ENCODE assay signal across 7 cellular contexts in the genomic region with DNA sequence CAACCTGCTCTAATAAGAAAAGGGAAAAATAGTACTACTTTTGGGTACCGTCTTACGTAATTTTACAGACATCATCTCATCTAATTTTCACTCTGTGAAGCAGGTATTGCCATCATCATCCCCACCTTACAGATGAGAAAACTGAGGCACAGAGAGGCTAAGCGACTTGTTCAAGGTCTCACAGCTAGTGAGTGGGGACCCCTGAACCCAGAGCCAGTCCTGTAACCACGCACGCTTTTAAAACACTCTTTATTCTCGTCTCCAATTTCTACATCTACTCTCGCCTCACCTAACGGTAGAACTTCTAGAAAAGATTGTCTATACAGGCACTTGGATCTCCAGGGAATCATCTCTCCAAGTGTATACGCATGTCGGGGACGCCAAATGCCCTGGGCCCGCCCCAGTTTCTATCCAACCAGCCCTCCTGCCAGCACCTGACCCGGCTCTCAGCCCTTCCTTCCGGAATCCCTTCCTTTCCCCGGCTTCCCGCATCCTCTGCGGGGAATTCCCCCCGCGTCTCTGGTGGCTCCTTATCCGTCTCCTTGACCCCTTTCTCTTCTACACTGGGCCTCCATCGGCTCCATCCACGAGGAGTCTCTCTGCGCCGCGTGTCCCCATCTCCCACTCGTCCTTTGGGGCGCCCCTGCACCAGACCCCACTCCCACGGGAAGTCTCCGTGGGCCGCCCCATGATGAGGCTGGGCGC. TPM values are rescaled to one million over a fixed set of nuclear protein-coding genes. Genes with fewer than 3 reads are reported as not detected.
A peak's percentile ranks its signal among the peaks of the same experiment; 100 is the strongest.
DNase-seq lines count a peak whose midpoint lies in the region; ATAC-seq and TF ChIP-seq lines count a peak whose summit lies in the region.

No MANE protein-coding gene starts in this region.

- DNase-seq in T-helper 1 cell = peak in 3 of 5 donors; percentile 44 to 45 (median 44)
- peak; percentile 72 for DNase-seq in endodermal cell
- DNase-seq in kidney glomerular epithelial cell (lab: John Stamatoyannopoulos, UW) = no peak
- DNase-seq in NCI-H82 treated with DMSO at 0.1 percent for 48 hours (lab: John Stamatoyannopoulos, UW; ENCODE audit: unreplicated experiment) = no peak

- H3K27ac Mint-ChIP-seq in endodermal cell = no peak overlapping the region

- H3K36me3 ChIP-seq in endodermal cell (ENCODE audit: control insufficient read depth, insufficient read depth, low read length) (no peaks in the 10 kb centered on the region), muscle layer of colon (ENCODE audit: insufficient read depth, low read length) (no peaks in the 10 kb centered on the region)

- WGBS in endodermal cell (ENCODE audit: insufficient coverage in 1 of 2, insufficient read length in 1 of 2), 2 experiments = 46 to 69% methylated on average over 16 to 31 of the region's 31 CpGs

- H3K9me3 Mint-ChIP-seq in endodermal cell = no peaks in the 10 kb centered on the region

- H3K9ac ChIP-seq in endodermal cell (ENCODE audit: extremely low read depth, low read length, poor library complexity, severe bottlenecking) (no peak overlapping the region), muscle layer of colon (ENCODE audit: low read length) (peak overlapping the region; percentile 53)

- peaks cover 18% of the 10 kb centered on the region for H3K4me1 ChIP-seq in endodermal cell (ENCODE audit: control insufficient read depth, insufficient read depth, low read length)
- peaks cover 4% of the 10 kb centered on the region for H3K4me1 ChIP-seq in muscle layer of colon (ENCODE audit: insufficient read depth, low read length)

- H3K27me3 Mint-ChIP-seq in endodermal cell (ENCODE audit: insufficient read depth) = peaks cover 17% of the 10 kb centered on the region

- peak overlapping the region; percentile 60 for H3K4me3 Mint-ChIP-seq in endodermal cell

- ATAC-seq in GM21723 (IDR thresholded peaks at IDR 0.05; ENCODE audit: unreplicated experiment) (peak; percentile 0), GM18867 (IDR thresholded peaks at IDR 0.05; ENCODE audit: unreplicated experiment) (no peak)

- H3K27me3 ChIP-seq in endodermal cell (ENCODE audit: control insufficient read depth, insufficient read depth, low read length, poor library complexity, severe bottlenecking) (peaks cover 12% of the 10 kb centered on the region), muscle layer of colon (ENCODE audit: control insufficient read depth in 1 of 2, insufficient read depth in 2 of 2, low read length in 2 of 2) (no peaks in the 10 kb centered on the region)

- H3K4me3 ChIP-seq in endodermal cell (ENCODE audit: low read length) (peak overlapping the region; percentile 64), muscle layer of colon (ENCODE audit: low read depth in 1 of 2, low read length in 2 of 2) (peak overlapping the region; percentile 71 to 78)

- H3K9me3 ChIP-seq in endodermal cell (ENCODE audit: control insufficient read depth, low read length) (no peaks in the 10 kb centered on the region), muscle layer of colon (ENCODE audit: low read length) (no peaks in the 10 kb centered on the region)

- peaks cover 25% of the 10 kb centered on the region for H3K4me1 Mint-ChIP-seq in endodermal cell

- H3K27ac ChIP-seq in endodermal cell (ENCODE audit: low read depth, low read length) = no peak overlapping the region
- H3K27ac ChIP-seq in muscle layer of colon (ENCODE audit: low read depth, low read length) = peak overlapping the region; percentile 83

- TF ChIP-seq CTCF in endodermal cell (conservative IDR thresholded peaks at IDR 0.05) = no peak

- no peaks in the 10 kb centered on the region for H3K36me3 Mint-ChIP-seq in endodermal cell (ENCODE audit: low read depth)

RNA-seq across cellular contexts. Expression of gene TRAF1, which starts 1.6 kb away (rescaled TPM):
- 1 to 10 TPM; 3.6 to 8.2 TPM for total RNA-seq in endodermal cell
- 3.1 TPM for polyA plus RNA-seq in endodermal cell (2013, experiment 1 of 2)
- 2.6 TPM for polyA plus RNA-seq in endodermal cell (2013, experiment 2 of 2)

RNA-seq across cellular contexts. Expression of gene PHF19, which starts 51.2 kb away (rescaled TPM):
- 10 to 100 TPM; 17.9 to 21.9 TPM for total RNA-seq in endodermal cell
- polyA plus RNA-seq in endodermal cell (2013, experiment 1 of 2) = 30.5 TPM
- 27.9 TPM for polyA plus RNA-seq in endodermal cell (2013, experiment 2 of 2)

Comparison
In these comparisons a context has a peak if more than half of its experiments do, and no peak if none do; other contexts are left out.
1. DNase-seq: peak in T-helper 1 cell (3 of 5) and endodermal cell (single experiment); none in kidney glomerular epithelial cell (single experiment) and NCI-H82 treated with DMSO at 0.1 percent for 48 hours (single experiment).